ENCODE assay signal across 8 cellular contexts in genomic region chr20:50460608-50461268, GRCh38. TPM values are rescaled to one million over a fixed set of nuclear protein-coding genes. Genes with fewer than 3 reads are reported as not detected.
A peak's percentile ranks its signal among the peaks of the same experiment; 100 is the strongest.
DNase-seq lines count a peak whose midpoint lies in the region; ATAC-seq and TF ChIP-seq lines count a peak whose summit lies in the region.

No MANE protein-coding gene starts in this region.

- intact Hi-C loops in Right ventricle myocardium superior (cut with DNase I) = loop anchor here (5.0 kb wide), 1 partner anchor 63 kb away; no protein-coding TSS in a partner anchor
- intact Hi-C loops in psoas muscle (cut with DNase I) = loop anchor here (2.0 to 10.0 kb wide), 5 partner anchors 60 to 346 kb away; partner anchors contain the start of gene UBE2V1 (in 1 of the 2)

- no peak overlapping the region for H2AFZ ChIP-seq in Loucy (ENCODE audit: low read length)

- TF ChIP-seq CTCF in 22Rv1 (IDR thresholded peaks at IDR 0.05) = peak; percentile 90
- peak; percentile 96 for TF ChIP-seq CTCF in GM13977 (IDR thresholded peaks at IDR 0.05; ENCODE audit: extremely low read depth, insufficient read depth, missing control alignments)
- TF ChIP-seq CTCF in Loucy (conservative IDR thresholded peaks at IDR 0.05; ENCODE audit: low read length) = peak; percentile 87
- TF ChIP-seq CTCF in psoas muscle (IDR thresholded peaks at IDR 0.05) = peak; percentile 93

- H3K27me3 ChIP-seq in Loucy (ENCODE audit: insufficient read depth, low read length, poor library complexity, severe bottlenecking) (no peaks in the 10 kb centered on the region), psoas muscle (ENCODE audit: insufficient read depth in 3 of 3, low read length in 2 of 3) (no peaks in the 10 kb centered on the region)

- no peak overlapping the region for H3K4me2 ChIP-seq in Loucy (ENCODE audit: low read depth, low read length, poor library complexity, severe bottlenecking)

- H3K4me1 ChIP-seq in Loucy (ENCODE audit: insufficient read depth, low read length, poor library complexity, severe bottlenecking) = no peaks in the 10 kb centered on the region
- H3K4me1 ChIP-seq in psoas muscle = peaks cover 19% of the 10 kb centered on the region

- H3K4me3 ChIP-seq in Loucy (ENCODE audit: low read length, poor library complexity, severe bottlenecking) (no peak overlapping the region), psoas muscle (no peak overlapping the region)

- DNase-seq in GM13977 (ENCODE audit: low spot score) (peak; percentile 65), SKM-1 (lab: John Stamatoyannopoulos, UW; ENCODE audit: unreplicated experiment) (peak; percentile 45), Right ventricle myocardium superior (peak; percentile 94), psoas muscle (peak; percentile 91 to 95), ureter (ENCODE audit: low spot score) (peak; percentile 94)
- DNase-seq in activated naive CD4-positive, alpha-beta T cell treated with anti-CD3 and anti-CD28 coated beads, Interleukin-2, amount 50 U/mL, for 16 hours = peak; percentile 78

- no peak overlapping the region for H3K9ac ChIP-seq in Loucy (ENCODE audit: low read depth, low read length, poor library complexity, severe bottlenecking)

- H3F3A ChIP-seq in Loucy (ENCODE audit: low read depth) = no peaks in the 10 kb centered on the region

- H3K9me3 ChIP-seq in Loucy (ENCODE audit: insufficient read depth, low read depth, low read length) (no peaks in the 10 kb centered on the region), psoas muscle (no peaks in the 10 kb centered on the region)

- WGBS in psoas muscle, 3 donors = 11 to 21% (median 14%) methylated on average over 13 of the region's 13 CpGs

- in situ Hi-C loops in GM13977 (cut with MboI; ENCODE audit: low pct_unique_long_range_greater_than_20kb, low sequenced_read_pairs, unreplicated experiment) = loop anchor here (5.0 kb wide), 1 partner anchor 273 kb away; no protein-coding TSS in a partner anchor

- H3K27ac ChIP-seq in 22Rv1 (no peak overlapping the region), psoas muscle (peak overlapping the region; percentile 71)

- peak; percentile 92 for ATAC-seq in Right ventricle myocardium superior (ENCODE audit: poor library complexity)
- ATAC-seq in psoas muscle = peak; percentile 89 to 94 (median 91)

- H3K79me2 ChIP-seq in Loucy (ENCODE audit: insufficient read depth, low read length) = no peaks in the 10 kb centered on the region

- H3K36me3 ChIP-seq in Loucy (ENCODE audit: insufficient read depth, low read length) (no peaks in the 10 kb centered on the region), psoas muscle (ENCODE audit: insufficient read depth in 1 of 2, low read depth in 1 of 2) (no peaks in the 10 kb centered on the region)

- H3K9me2 ChIP-seq in Loucy (replicated peaks; ENCODE audit: low read depth, low read length) = no peaks in the 10 kb centered on the region

- H4K20me1 ChIP-seq in Loucy (ENCODE audit: insufficient read depth, low read length, poor library complexity, severe bottlenecking) = no peaks in the 10 kb centered on the region

RNA-seq across cellular contexts. Expression of gene PTPN1, which starts 49.4 kb away (rescaled TPM):
- 20.1 TPM for total RNA-seq in Right ventricle myocardium superior
- 100 to 1,000 TPM in 1 of 4 donors, 10 to 100 TPM in 3; 29.7 to 112 (median 56.3) TPM for total RNA-seq in psoas muscle
- polyA plus RNA-seq in psoas muscle = 100 to 1,000 TPM in 1 of 3 donors, 10 to 100 TPM in 2; 28.7 to 107 (median 46.1) TPM
- total RNA-seq in ureter = 33.6 TPM
